1 cellular context compared by ENCODE assay signal in the genomic region with DNA sequence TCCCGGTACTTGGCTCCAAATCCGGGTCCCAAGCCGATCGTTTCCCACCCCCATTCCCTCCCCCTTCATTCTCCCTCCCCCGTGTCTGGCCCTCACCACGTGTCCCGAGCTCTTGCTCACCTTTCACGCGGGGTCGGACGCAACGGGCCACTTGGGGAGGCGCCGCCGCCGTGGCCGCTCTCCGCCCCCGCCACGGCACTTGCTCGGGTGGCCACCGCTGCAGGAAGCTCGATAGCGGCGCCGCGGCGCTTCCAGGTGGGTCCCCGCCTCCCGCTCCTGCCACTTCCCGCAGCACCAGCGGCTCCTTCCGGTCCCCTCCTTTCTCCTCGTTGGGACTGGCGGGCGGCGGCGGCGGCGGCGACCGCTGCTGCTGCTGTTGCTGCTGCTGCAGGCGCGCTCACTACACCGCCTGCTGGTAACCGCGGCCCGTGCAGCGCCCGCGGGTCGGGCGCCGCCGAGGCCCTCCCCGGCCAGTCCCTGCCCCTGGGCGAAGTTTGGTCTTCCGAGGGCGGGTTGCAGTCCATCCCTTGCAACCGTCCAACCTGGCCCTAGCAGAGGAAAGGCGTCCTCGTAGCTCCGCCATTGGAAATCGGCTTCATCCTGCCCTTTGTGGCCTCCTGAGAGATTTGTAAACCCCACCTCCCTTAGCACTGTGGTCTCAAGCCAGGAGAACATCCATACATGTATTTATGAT.
TF ChIP-seq lines count a peak whose summit lies in the region.

No MANE protein-coding gene starts in this region.

TF ChIP-seq in IMR-90, 13 proteins besides CTCF, POLR2A, EP300 and RAD21 (continued from another document):
- TF ChIP-seq, protein P1, sequence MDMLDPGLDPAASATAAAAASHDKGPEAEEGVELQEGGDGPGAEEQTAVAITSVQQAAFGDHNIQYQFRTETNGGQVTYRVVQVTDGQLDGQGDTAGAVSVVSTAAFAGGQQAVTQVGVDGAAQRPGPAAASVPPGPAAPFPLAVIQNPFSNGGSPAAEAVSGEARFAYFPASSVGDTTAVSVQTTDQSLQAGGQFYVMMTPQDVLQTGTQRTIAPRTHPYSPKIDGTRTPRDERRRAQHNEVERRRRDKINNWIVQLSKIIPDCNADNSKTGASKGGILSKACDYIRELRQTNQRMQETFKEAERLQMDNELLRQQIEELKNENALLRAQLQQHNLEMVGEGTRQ (IDR thresholded peaks at IDR 0.05; ENCODE audit: low read depth, low read length): no peak
- no peak for TF ChIP-seq MXI1 (IDR thresholded peaks at IDR 0.05; ENCODE audit: borderline replicate concordance, low read depth, low read length)
